1 cellular context compared by ENCODE assay signal in the genomic region with DNA sequence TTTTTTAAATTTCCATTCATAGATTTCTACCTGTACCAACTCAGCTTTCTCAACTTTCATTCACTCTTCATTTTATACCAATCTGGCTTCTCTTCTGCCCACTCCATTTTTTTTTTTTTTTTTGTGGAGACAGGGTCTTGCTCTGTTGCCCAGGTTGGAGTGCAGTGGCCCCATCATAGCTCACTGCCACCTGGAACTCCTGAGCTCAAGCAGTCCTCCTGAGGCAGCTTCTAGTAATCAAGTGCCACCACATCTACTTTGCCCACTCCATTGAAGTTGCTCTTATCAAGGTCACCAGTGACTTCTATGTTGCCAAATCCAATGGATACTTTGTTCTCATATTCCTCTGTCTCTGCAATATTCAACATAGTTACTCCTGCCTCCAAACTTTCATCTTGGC.
TF ChIP-seq lines count a peak whose summit lies in the region.

No MANE protein-coding gene starts in this region.

TF ChIP-seq in HCT116, 20 proteins besides CTCF, POLR2A, EP300 and RAD21 (continued from another document):
- TF ChIP-seq, protein P1, sequence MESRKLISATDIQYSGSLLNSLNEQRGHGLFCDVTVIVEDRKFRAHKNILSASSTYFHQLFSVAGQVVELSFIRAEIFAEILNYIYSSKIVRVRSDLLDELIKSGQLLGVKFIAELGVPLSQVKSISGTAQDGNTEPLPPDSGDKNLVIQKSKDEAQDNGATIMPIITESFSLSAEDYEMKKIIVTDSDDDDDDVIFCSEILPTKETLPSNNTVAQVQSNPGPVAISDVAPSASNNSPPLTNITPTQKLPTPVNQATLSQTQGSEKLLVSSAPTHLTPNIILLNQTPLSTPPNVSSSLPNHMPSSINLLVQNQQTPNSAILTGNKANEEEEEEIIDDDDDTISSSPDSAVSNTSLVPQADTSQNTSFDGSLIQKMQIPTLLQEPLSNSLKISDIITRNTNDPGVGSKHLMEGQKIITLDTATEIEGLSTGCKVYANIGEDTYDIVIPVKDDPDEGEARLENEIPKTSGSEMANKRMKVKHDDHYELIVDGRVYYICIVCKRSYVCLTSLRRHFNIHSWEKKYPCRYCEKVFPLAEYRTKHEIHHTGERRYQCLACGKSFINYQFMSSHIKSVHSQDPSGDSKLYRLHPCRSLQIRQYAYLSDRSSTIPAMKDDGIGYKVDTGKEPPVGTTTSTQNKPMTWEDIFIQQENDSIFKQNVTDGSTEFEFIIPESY (IDR thresholded peaks at IDR 0.05; ENCODE audit: extremely low read depth, insufficient replicate concordance, low read length) = no peak
- no peak for TF ChIP-seq ZFX (IDR thresholded peaks at IDR 0.05)
- TF ChIP-seq ZNF274 (IDR thresholded peaks at IDR 0.05; ENCODE audit: low read depth, low read length) = no peak
- TF ChIP-seq SRF (IDR thresholded peaks at IDR 0.05; ENCODE audit: low read depth) = no peak
- TF ChIP-seq POLR2AphosphoS5 (IDR thresholded peaks at IDR 0.05; ENCODE audit: low read depth, low read length) = no peak
- no peak for TF ChIP-seq YY1 (IDR thresholded peaks at IDR 0.05; ENCODE audit: extremely low read depth, insufficient replicate concordance, low read depth, low read length)
- TF ChIP-seq REST (IDR thresholded peaks at IDR 0.05; ENCODE audit: low read depth) = no peak
- TF ChIP-seq, protein P2, sequence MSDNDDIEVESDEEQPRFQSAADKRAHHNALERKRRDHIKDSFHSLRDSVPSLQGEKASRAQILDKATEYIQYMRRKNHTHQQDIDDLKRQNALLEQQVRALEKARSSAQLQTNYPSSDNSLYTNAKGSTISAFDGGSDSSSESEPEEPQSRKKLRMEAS (IDR thresholded peaks at IDR 0.05) = no peak
- TF ChIP-seq TCF7L2 (IDR thresholded peaks at IDR 0.05; ENCODE audit: borderline replicate concordance, extremely low read depth, insufficient read depth, insufficient read length) = no peak
